In the genomic region with DNA sequence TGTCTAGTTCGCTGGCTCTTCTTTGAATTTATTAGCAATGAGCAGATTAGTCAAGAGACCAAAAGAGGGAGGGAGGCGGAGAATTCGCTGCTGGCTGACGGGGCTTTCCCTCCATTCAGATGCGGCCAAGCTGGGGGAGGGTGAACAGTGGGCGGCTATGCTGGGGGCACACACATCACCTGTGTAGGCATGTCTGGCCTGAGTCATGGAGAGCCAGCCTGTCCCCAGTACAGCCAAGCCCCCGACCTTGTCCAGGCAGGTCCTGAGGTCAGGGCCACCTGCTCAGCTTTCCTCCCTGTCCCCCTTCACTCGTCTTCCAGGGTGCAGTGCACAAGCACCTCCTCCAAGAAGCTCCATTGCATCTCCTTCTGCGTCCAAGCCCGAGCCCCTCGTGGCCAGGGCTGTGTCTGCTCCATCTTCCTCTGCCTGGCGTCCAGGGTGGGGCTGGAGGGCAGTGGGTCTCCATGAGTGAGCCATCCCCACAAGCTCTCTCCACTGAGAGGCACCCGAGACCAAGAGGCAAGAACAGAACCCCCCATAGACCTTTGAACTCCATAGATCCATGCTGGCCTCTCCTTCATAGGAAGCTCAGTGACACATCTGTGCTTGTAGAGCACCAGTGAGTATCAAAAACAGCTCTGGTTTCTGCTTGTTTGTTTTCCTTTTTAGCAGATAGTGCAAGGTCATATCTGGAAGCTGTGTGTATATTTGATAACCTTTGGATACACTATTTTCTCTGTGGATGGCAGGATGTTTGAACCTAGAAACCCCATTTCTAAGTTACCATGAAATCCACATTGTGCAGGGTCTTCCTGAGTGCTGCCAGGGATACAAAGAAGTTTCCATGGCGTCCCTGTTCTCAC, we compare ENCODE assay signal across 8 cellular contexts. TPM values are rescaled to one million over a fixed set of nuclear protein-coding genes. Genes with fewer than 3 reads are reported as not detected.
DNase-seq lines count a peak whose midpoint lies in the region; ATAC-seq, FAIRE-seq and TF ChIP-seq lines count a peak whose summit lies in the region.

No MANE protein-coding gene starts in this region.

- in situ Hi-C loops in brain microvascular endothelial cell (cut with HindIII; ENCODE audit: low pct_ligation_motif_present, low sequenced_read_pairs) (no loop called here), HepG2 (cut with HindIII; ENCODE audit: extremely low pct_ligation_motif_present, low pct_unique_long_range_greater_than_20kb) (no loop called here)

- TF ChIP-seq RAD21 in HepG2 (CRISPR knock-in tag; IDR thresholded peaks at IDR 0.05): peak; percentile 56

- POLR2A ChIA-PET in HepG2 (lab: Yijun Ruan, JAX): interaction anchor here (0.9 to 12.6 kb wide), 14 partner anchors 10 to 1560 kb away, joined by 3 to 863 read pairs (median 6); a partner anchor contains a TSS

- H3K4me3 ChIP-seq in brain microvascular endothelial cell (ENCODE audit: low read depth, low read length): no peak overlapping the region
- H3K4me3 ChIP-seq in HepG2 (replicated peaks in 1 of 3; ENCODE audit: insufficient read depth in 1 of 3, low read depth in 2 of 3, low read length in 3 of 3): peak overlapping the region in 2 of 3 experiments; percentile 12 to 89; a peak in 3 of 6 replicates
- H3K4me3 ChIP-seq in testis: no peak overlapping the region
- H3K4me3 ChIP-seq in small intestine (ENCODE audit: low read depth in 1 of 2, low read length in 2 of 2): no peak overlapping the region

- peak; percentile 39 for ATAC-seq in HG02870 (IDR thresholded peaks at IDR 0.05; ENCODE audit: unreplicated experiment)
- ATAC-seq in HepG2: peak; percentile 59

- TF ChIP-seq POLR2A in HepG2 (IDR thresholded peaks at IDR 0.05; ENCODE audit: insufficient read depth in 1 of 2, low read depth in 2 of 2, low read length in 2 of 2): no peak; a peak in 2 of 4 replicates
- no peak for TF ChIP-seq POLR2A in testis (IDR thresholded peaks at IDR 0.05)

- intact Hi-C loops in HepG2 (cut with micrococcal nuclease; ENCODE audit: unreplicated experiment): loop anchor here (1.0 kb wide), 1 partner anchor 16 kb away; no protein-coding TSS in a partner anchor
- intact Hi-C loops in testis (cut with DNase I; ENCODE audit: low total_unique reads): no loop called here

- 25% methylated on average over 10 of the region's 14 CpGs for WGBS in HepG2 (ENCODE audit: low lambda C conversion rate)
- WGBS in testis, 2 donors: 78 to 86% methylated on average over 8 to 14 of the region's 14 CpGs
- 74 to 77% (median 75%) methylated on average over 14 of the region's 14 CpGs for WGBS in small intestine, 3 donors

- H3K36me3 ChIP-seq in brain microvascular endothelial cell (replicated peaks) (no peaks in the 10 kb centered on the region), HepG2 (replicated peaks in 1 of 2; ENCODE audit: control insufficient read depth in 1 of 2, insufficient read depth in 2 of 2, low read length in 2 of 2) (peaks cover 3 to 44% of the 10 kb centered on the region in 2 experiments; a peak in 3 of 5 replicates), testis (ENCODE audit: low read depth, missing control alignments) (no peaks in the 10 kb centered on the region), small intestine (ENCODE audit: control insufficient read depth in 2 of 2, insufficient read depth in 2 of 2, low read length in 2 of 2) (peaks cover 0 to 14% of the 10 kb centered on the region in 2 donors)

- peaks cover 33% of the 10 kb centered on the region for H3K79me2 ChIP-seq in HepG2 (ENCODE audit: insufficient read depth, low read length)

- no peak overlapping the region for H2AFZ ChIP-seq in HepG2 (ENCODE audit: low read length)

- CTCF ChIA-PET in HepG2 (lab: Yijun Ruan, JAX; ENCODE audit: low intra/inter-chr PET ratio, low total read pairs): no interaction called here

- peaks cover 30% of the 10 kb centered on the region for H4K20me1 ChIP-seq in HepG2 (ENCODE audit: insufficient read depth, low read length)

- peak overlapping the region; percentile 90 for H3K4me2 ChIP-seq in HepG2 (ENCODE audit: low read depth, low read length)

- H3K4me1 ChIP-seq in HepG2 (ENCODE audit: insufficient read depth, low read length) (peaks cover 72% of the 10 kb centered on the region), testis (peaks cover 61% of the 10 kb centered on the region), small intestine (ENCODE audit: control insufficient read depth in 2 of 2, insufficient read depth in 1 of 2, low read depth in 1 of 2, low read length in 1 of 2) (peaks cover 0 to 3% of the 10 kb centered on the region in 2 donors)

- H3K27me3 ChIP-seq in brain microvascular endothelial cell (replicated peaks) (no peaks in the 10 kb centered on the region), HepG2 (ENCODE audit: control insufficient read depth in 1 of 2, insufficient read depth in 2 of 2, low read length in 2 of 2) (no peaks in the 10 kb centered on the region; a peak in 1 of 5 replicates), testis (no peaks in the 10 kb centered on the region), small intestine (ENCODE audit: control insufficient read depth in 2 of 2, insufficient read depth in 2 of 2, low read length in 2 of 2) (no peaks in the 10 kb centered on the region)

- TF ChIP-seq EP300 in HepG2 (IDR thresholded peaks at IDR 0.05; ENCODE audit: low read depth in 2 of 2, low read length in 2 of 2) (peak in 1 of 2 experiments; percentile 95; a peak in 2 of 4 replicates), HepG2 (CRISPR knock-in tag; IDR thresholded peaks at IDR 0.05; ENCODE audit: borderline replicate concordance) (peak; percentile 83; the same call in 1 of the 2 replicates)

- H3K9me3 ChIP-seq in HepG2 (ENCODE audit: low read length) (no peaks in the 10 kb centered on the region), testis (no peaks in the 10 kb centered on the region), small intestine (ENCODE audit: control insufficient read depth, low read depth) (no peaks in the 10 kb centered on the region)

- peak overlapping the region; percentile 84 for H3K27ac ChIP-seq in brain microvascular endothelial cell
- H3K27ac ChIP-seq in HepG2 (ENCODE audit: extremely low read length, insufficient read depth, low read length): peak overlapping the region; percentile 97
- H3K27ac ChIP-seq in testis: peak overlapping the region; percentile 81 to 88
- peak overlapping the region in 1 of 2 donors; percentile 67 for H3K27ac ChIP-seq in small intestine (ENCODE audit: low read depth in 1 of 2, low read length in 1 of 2)

- peak; percentile 96 for FAIRE-seq in HepG2 (lab: Jason Lieb, UNC)
- FAIRE-seq in small intestine (lab: Jason Lieb, UNC): no peak

- DNase-seq in brain microvascular endothelial cell (no peak), HepG2 (ENCODE audit: low spot score) (peak; percentile 97), testis (no peak), NCI-H2196 treated with DMSO at 0.1 percent for 48 hours (lab: John Stamatoyannopoulos, UW; ENCODE audit: unreplicated experiment) (no peak), HK-2 (ENCODE audit: unreplicated experiment) (no peak), small intestine (no peak), T-helper 1 cell (no peak)

- peak overlapping the region; percentile 72 for H3K9ac ChIP-seq in HepG2 (ENCODE audit: insufficient read depth, low read depth, low read length)

- BruUV-seq in HepG2 (replicated peaks; lab: Mats Ljungman, UMichigan): no TSS peak

- TF ChIP-seq CTCF in brain microvascular endothelial cell (IDR thresholded peaks at IDR 0.05; ENCODE audit: low read depth, low read length, missing control alignments): no peak
- peak; percentile 82 for TF ChIP-seq CTCF in HepG2 (CRISPR knock-in tag; IDR thresholded peaks at IDR 0.05)
- TF ChIP-seq CTCF in testis (IDR thresholded peaks at IDR 0.05): no peak

RNA-seq across cellular contexts. Expression of a gene that starts 1.9 kb away (rescaled TPM):
- total RNA-seq in HepG2 (2016; rRNA removed; fragmentation: Illumina TruSeq; extraction: Trizol): 11.2 and 14.8 TPM in 2 replicates
- 3.0 and 5.0 TPM in 2 replicates for total RNA-seq in HepG2 (2016; cell fraction: cytosol; rRNA removed; fragmentation: Illumina TruSeq; extraction: Trizol; ENCODE audit: low read depth)
- total RNA-seq in HepG2 (2016; cell fraction: insoluble cytoplasmic fraction; rRNA removed; fragmentation: Illumina TruSeq; extraction: Trizol): 9.0 and 15.3 TPM in 2 replicates
- 9.0 and 9.3 TPM in 2 replicates for total RNA-seq in HepG2 (2016; cell fraction: membrane; rRNA removed; fragmentation: Illumina TruSeq; extraction: Trizol)
- total RNA-seq in HepG2 (2016; cell fraction: nucleus; rRNA removed; fragmentation: Illumina TruSeq; extraction: Trizol): 15.1 and 16.0 TPM in 2 replicates
- 270 and 338 TPM in 2 replicates for polyA plus RNA-seq in HepG2 (2011; rRNA removed)
- polyA plus RNA-seq in HepG2 (2011; cell fraction: cytosol; rRNA removed): 261 and 317 TPM in 2 replicates
- polyA plus RNA-seq in HepG2 (2011; cell fraction: nucleus; rRNA removed): 103 and 135 TPM in 2 replicates
- 132 and 232 TPM in 2 replicates for polyA plus RNA-seq in HepG2 (2012)
- polyA plus RNA-seq in HepG2 (2016; cell fraction: cytosol; fragmentation: Illumina TruSeq; extraction: Trizol; ENCODE audit: low read depth): 2.0 and 2.5 TPM in 2 replicates
- polyA plus RNA-seq in HepG2 (2016; cell fraction: insoluble cytoplasmic fraction; fragmentation: Illumina TruSeq; extraction: Trizol; ENCODE audit: low read depth): 9.3 and 11.2 TPM in 2 replicates
- 3.6 and 5.2 TPM in 2 replicates for polyA plus RNA-seq in HepG2 (2016; cell fraction: membrane; fragmentation: Illumina TruSeq; extraction: Trizol; ENCODE audit: low read depth)
- polyA plus RNA-seq in HepG2 (2016; cell fraction: nucleus; fragmentation: Illumina TruSeq; extraction: Trizol; ENCODE audit: insufficient read depth, low read depth): 13.4 and 15.5 TPM in 2 replicates
- 1.8 and 739 TPM in 2 replicates for polyA minus RNA-seq in HepG2 (2011; rRNA and poly(A)+ RNA removed; ENCODE audit: low replicate concordance)
- 249 and 254 TPM in 2 replicates for polyA minus RNA-seq in HepG2 (2011; cell fraction: cytosol; rRNA and poly(A)+ RNA removed)
- polyA minus RNA-seq in HepG2 (2011; cell fraction: nucleus; rRNA and poly(A)+ RNA removed): 107 and 142 TPM in 2 replicates
- 10 to 100 TPM; 33.1 to 84.9 TPM for total RNA-seq in testis
- 29.1 TPM for polyA plus RNA-seq in testis (ENCODE audit: insufficient read depth, low read depth, low replicate concordance)
- 10 to 100 TPM in 1 of 3 donors, 1 to 10 TPM in 2; 4.0 to 39.4 (median 6.8) TPM for polyA plus RNA-seq in small intestine

RNA-seq across cellular contexts. Expression of a gene that starts 20.2 kb away (rescaled TPM):
- total RNA-seq in HepG2 (2016; rRNA removed; fragmentation: Illumina TruSeq; extraction: Trizol) (0.40 and 0.58 TPM in 2 replicates), testis (10 to 100 TPM; 12.6 TPM)
- total RNA-seq in HepG2 (2016; cell fraction: cytosol; rRNA removed; fragmentation: Illumina TruSeq; extraction: Trizol; ENCODE audit: low read depth): not detected in 2 replicates
- 0.49 and 0.56 TPM in 2 replicates for total RNA-seq in HepG2 (2016; cell fraction: insoluble cytoplasmic fraction; rRNA removed; fragmentation: Illumina TruSeq; extraction: Trizol)
- 0.28 and 0.45 TPM in 2 replicates for total RNA-seq in HepG2 (2016; cell fraction: membrane; rRNA removed; fragmentation: Illumina TruSeq; extraction: Trizol)
- total RNA-seq in HepG2 (2016; cell fraction: nucleus; rRNA removed; fragmentation: Illumina TruSeq; extraction: Trizol): 0.75 and 1.2 TPM in 2 replicates
- polyA plus RNA-seq in HepG2 (2011; rRNA removed) (1.1 and 1.3 TPM in 2 replicates), testis (ENCODE audit: insufficient read depth, low read depth, low replicate concordance) (12.6 TPM), small intestine (10 to 100 TPM in 2 of 3 donors, 1 to 10 TPM in 1; 8.1 to 14.5 (median 12.2) TPM)
- polyA plus RNA-seq in HepG2 (2011; cell fraction: cytosol; rRNA removed): 0.35 and 0.77 TPM in 2 replicates
- polyA plus RNA-seq in HepG2 (2011; cell fraction: nucleus; rRNA removed): 1.2 and 1.7 TPM in 2 replicates
- polyA plus RNA-seq in HepG2 (2012): 1.6 and 2.5 TPM in 2 replicates
- polyA plus RNA-seq in HepG2 (2016; cell fraction: cytosol; fragmentation: Illumina TruSeq; extraction: Trizol; ENCODE audit: low read depth): 0.07 and 0.09 TPM in 2 replicates
- polyA plus RNA-seq in HepG2 (2016; cell fraction: insoluble cytoplasmic fraction; fragmentation: Illumina TruSeq; extraction: Trizol; ENCODE audit: low read depth): 0.60 and 0.62 TPM in 2 replicates
- polyA plus RNA-seq in HepG2 (2016; cell fraction: membrane; fragmentation: Illumina TruSeq; extraction: Trizol; ENCODE audit: low read depth): 0.22 and 0.27 TPM in 2 replicates
- polyA plus RNA-seq in HepG2 (2016; cell fraction: nucleus; fragmentation: Illumina TruSeq; extraction: Trizol; ENCODE audit: insufficient read depth, low read depth): 0.89 and 1.1 TPM in 2 replicates
- polyA minus RNA-seq in HepG2 (2011; rRNA and poly(A)+ RNA removed; ENCODE audit: low replicate concordance): not detected in 2 replicates
- not detected in 2 replicates for polyA minus RNA-seq in HepG2 (2011; cell fraction: cytosol; rRNA and poly(A)+ RNA removed)
- polyA minus RNA-seq in HepG2 (2011; cell fraction: nucleus; rRNA and poly(A)+ RNA removed): 2.2 and 2.4 TPM in 2 replicates

RNA-seq across cellular contexts. Expression of a gene that starts 20.9 kb away (rescaled TPM):
- total RNA-seq in HepG2 (2016; rRNA removed; fragmentation: Illumina TruSeq; extraction: Trizol) (49.9 and 51.7 TPM in 2 replicates), testis (10 to 100 TPM; 53.1 to 68.1 TPM)
- 22.4 and 22.8 TPM in 2 replicates for total RNA-seq in HepG2 (2016; cell fraction: cytosol; rRNA removed; fragmentation: Illumina TruSeq; extraction: Trizol; ENCODE audit: low read depth)
- total RNA-seq in HepG2 (2016; cell fraction: insoluble cytoplasmic fraction; rRNA removed; fragmentation: Illumina TruSeq; extraction: Trizol): 49.9 and 50.1 TPM in 2 replicates
- 39.2 and 45.6 TPM in 2 replicates for total RNA-seq in HepG2 (2016; cell fraction: membrane; rRNA removed; fragmentation: Illumina TruSeq; extraction: Trizol)
- 52.1 and 54.6 TPM in 2 replicates for total RNA-seq in HepG2 (2016; cell fraction: nucleus; rRNA removed; fragmentation: Illumina TruSeq; extraction: Trizol)
- polyA plus RNA-seq in HepG2 (2011; rRNA removed) (34.0 and 39.7 TPM in 2 replicates), testis (ENCODE audit: insufficient read depth, low read depth, low replicate concordance) (28.2 TPM), small intestine (100 to 1,000 TPM in 1 of 3 donors, 10 to 100 TPM in 2; 16.9 to 136 (median 86.7) TPM)
- 20.4 and 25.8 TPM in 2 replicates for polyA plus RNA-seq in HepG2 (2011; cell fraction: cytosol; rRNA removed)
- polyA plus RNA-seq in HepG2 (2011; cell fraction: nucleus; rRNA removed): 140 TPM in 2 replicates
- polyA plus RNA-seq in HepG2 (2012): 25.0 and 26.7 TPM in 2 replicates
- polyA plus RNA-seq in HepG2 (2016; cell fraction: cytosol; fragmentation: Illumina TruSeq; extraction: Trizol; ENCODE audit: low read depth): 18.5 and 22.5 TPM in 2 replicates
- polyA plus RNA-seq in HepG2 (2016; cell fraction: insoluble cytoplasmic fraction; fragmentation: Illumina TruSeq; extraction: Trizol; ENCODE audit: low read depth): 53.5 and 57.9 TPM in 2 replicates
- polyA plus RNA-seq in HepG2 (2016; cell fraction: membrane; fragmentation: Illumina TruSeq; extraction: Trizol; ENCODE audit: low read depth): 31.2 and 31.3 TPM in 2 replicates
- 84.5 and 98.6 TPM in 2 replicates for polyA plus RNA-seq in HepG2 (2016; cell fraction: nucleus; fragmentation: Illumina TruSeq; extraction: Trizol; ENCODE audit: insufficient read depth, low read depth)
- 0.12 and 67.0 TPM in 2 replicates for polyA minus RNA-seq in HepG2 (2011; rRNA and poly(A)+ RNA removed; ENCODE audit: low replicate concordance)
- 13.4 and 16.0 TPM in 2 replicates for polyA minus RNA-seq in HepG2 (2011; cell fraction: cytosol; rRNA and poly(A)+ RNA removed)
- 74.3 and 88.9 TPM in 2 replicates for polyA minus RNA-seq in HepG2 (2011; cell fraction: nucleus; rRNA and poly(A)+ RNA removed)

Comparison
In these comparisons a context has a peak if more than half of its experiments do, and no peak if none do; other contexts are left out.
1. H3K4me3 ChIP-seq: peak in HepG2 (2 of 3); none in brain microvascular endothelial cell (single experiment), testis (0 of 2) and small intestine (0 of 2).